In the genomic region with DNA sequence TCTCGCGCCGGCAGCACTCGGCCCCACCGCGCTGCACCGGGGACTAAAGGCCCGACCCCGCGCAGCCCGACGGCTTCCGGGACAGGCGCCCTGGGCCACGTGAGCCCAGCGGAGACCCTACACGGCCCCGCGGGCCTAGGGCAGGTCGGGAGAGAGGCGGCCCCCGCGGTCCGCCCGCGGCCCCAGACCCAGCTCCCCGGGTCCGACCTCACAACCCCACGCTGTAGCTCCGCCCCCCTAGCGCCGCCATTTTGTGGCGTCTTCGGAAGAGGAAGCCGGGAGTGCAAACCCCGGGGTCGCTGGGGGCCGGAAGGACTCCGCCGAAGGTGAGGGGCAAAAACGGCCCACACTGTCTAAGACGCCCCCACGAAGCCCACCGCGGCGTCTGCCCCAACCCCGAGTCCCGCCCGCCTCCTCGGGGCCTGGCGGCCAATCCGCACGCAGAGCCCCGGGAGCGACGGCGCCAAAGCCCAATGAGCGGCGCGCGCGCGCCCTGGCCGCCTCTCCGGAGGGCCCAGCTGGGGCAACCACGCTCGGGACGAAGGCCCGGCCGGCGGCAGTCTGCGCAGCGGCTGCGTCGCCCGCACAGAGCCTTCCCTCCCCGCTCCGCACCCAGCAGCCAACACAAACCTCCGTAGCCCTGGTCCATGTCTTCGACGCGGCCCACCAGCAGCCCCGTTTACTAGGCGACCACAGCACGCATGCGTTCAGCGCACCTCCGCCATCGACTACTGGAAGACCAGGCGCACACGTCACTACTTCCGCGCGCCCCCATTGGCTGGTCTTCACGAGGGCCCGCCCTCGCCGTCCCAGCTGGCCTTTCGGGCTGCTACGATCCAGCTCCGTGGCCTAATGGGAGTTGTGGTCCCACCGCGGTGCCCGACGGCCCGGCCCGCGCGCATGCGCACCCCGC, we compare ENCODE assay signal across 8 cellular contexts.
DNase-seq lines count a peak whose midpoint lies in the region; ATAC-seq and FAIRE-seq lines count a peak whose summit lies in the region.

Gene AKAP8, minus strand, starts transcription at position 705 of the 913 bp plus-strand sequence. Its CDS starts 56 bp downstream, at position 649.

- peak within 1 kb of the TSS; percentile 99 for H3K27ac ChIP-seq in effector memory CD4-positive, alpha-beta T cell (ENCODE audit: insufficient read depth, low read length, poor library complexity, severe bottlenecking)

- H3K4me1 ChIP-seq in effector memory CD4-positive, alpha-beta T cell (ENCODE audit: control insufficient read depth, insufficient read depth, low read length, poor library complexity, severe bottlenecking), result peaks cover 21% of the 10 kb centered on the region

- no peaks in the 10 kb centered on the region for H3K9me3 ChIP-seq in effector memory CD4-positive, alpha-beta T cell (ENCODE audit: control insufficient read depth, low read length)

- no peaks in the 10 kb centered on the region for H3K27me3 ChIP-seq in effector memory CD4-positive, alpha-beta T cell (replicated peaks; ENCODE audit: control insufficient read depth, insufficient read depth, low read length, poor library complexity, severe bottlenecking)

- peak within 1 kb of the TSS; percentile 74 for H3K4me3 ChIP-seq in effector memory CD4-positive, alpha-beta T cell (ENCODE audit: insufficient read depth, low read depth, low read length, poor library complexity, severe bottlenecking)

- H3K36me3 ChIP-seq in effector memory CD4-positive, alpha-beta T cell (ENCODE audit: control insufficient read depth, insufficient read depth, low read length), result peaks cover 11% of the 10 kb centered on the region

- peak; percentile 98 for DNase-seq in COR-L47 (lab: John Stamatoyannopoulos, UW)
- peak; percentile 100 for DNase-seq in HTR-8/SVneo (ENCODE audit: insufficient read length, low spot score)
- DNase-seq in NOMO-1 treated with DMSO at 0.1 percent for 48 hours (lab: John Stamatoyannopoulos, UW; ENCODE audit: unreplicated experiment), result peak; percentile 96
- DNase-seq in activated CD8-positive, alpha-beta memory T cell treated with anti-CD3 and anti-CD28 coated beads for 4 hours (ENCODE audit: low read depth in 2 of 2), result peak; percentile 96 to 97
- DNase-seq in effector memory CD4-positive, alpha-beta T cell, result peak; percentile 97
- peak; percentile 98 for DNase-seq in medulla oblongata (ENCODE audit: extremely low spot score)
- peak; percentile 93 to 97 (median 94) for DNase-seq in stimulated activated CD4-positive, alpha-beta T cell treated with anti-CD3 and anti-CD28 coated beads, TNF-alpha, amount 100 ng/mL, for 48 hours (ENCODE audit: low read depth in 3 of 3)

- peak; percentile 97 for FAIRE-seq in HTR-8/SVneo (lab: Jason Lieb, UNC)

- ATAC-seq in GM21381 (IDR thresholded peaks at IDR 0.05; ENCODE audit: unreplicated experiment), result peak; percentile 80

Comparison
In these comparisons a context has a peak if more than half of its experiments do, and no peak if none do; other contexts are left out.
1. Peak in every context shown above with its lines: DNase-seq, ATAC-seq, H3K4me3 ChIP-seq and H3K27ac ChIP-seq.